26 cellular contexts compared by ENCODE assay signal in the genomic region with DNA sequence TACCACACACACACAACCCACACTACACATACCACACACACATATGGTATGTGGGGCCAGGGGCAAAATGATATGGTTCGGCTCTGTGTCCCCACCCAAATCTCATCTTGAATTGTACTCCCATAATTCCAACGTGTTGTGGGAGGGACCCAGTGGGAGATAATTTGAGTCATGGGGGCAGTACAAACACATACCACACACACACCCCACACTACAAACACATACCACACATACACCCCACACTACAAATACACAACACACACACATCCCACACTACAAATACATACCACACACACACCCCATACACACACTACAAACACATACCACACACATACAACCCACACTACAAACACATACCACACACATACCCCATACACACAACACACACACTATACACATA.
"Had no signal": no experiment of that assay in that cellular context is flagged by ENCODE, and none has a peak within 500 bp of the region (broad histone marks: within the 10 kb centered on the region; RNA-seq: fewer than 3 reads in every experiment).

No MANE protein-coding gene starts in this region.

- H3K27me3 ChIP-seq: esophagus squamous epithelium, heart right ventricle, neutrophil, pancreas, right atrium auricular region, stomach, thyroid gland had no signal

- H3K4me3 Mint-ChIP-seq: effector memory CD8-positive, alpha-beta T cell; natural killer cell had no signal

- H3K4me1 ChIP-seq: lower lobe of right lung, pancreas, stomach, thyroid gland had no signal

- H3K4me3 ChIP-seq: coronary artery, esophagus squamous epithelium, heart right ventricle, lower lobe of right lung, pancreas, right atrium auricular region, smooth muscle cell, stomach, thyroid gland had no signal

- H3K4me1 Mint-ChIP-seq: natural killer cell had no signal

- H3K36me3 ChIP-seq: esophagus squamous epithelium, heart right ventricle, lower lobe of right lung, neutrophil, pancreas, right atrium auricular region, stomach, thyroid gland had no signal

- H3K27ac ChIP-seq: coronary artery, esophagus squamous epithelium, heart right ventricle, lower lobe of right lung, neutrophil, pancreas, right atrium auricular region, stomach, thyroid gland had no signal

- ATAC-seq: effector memory CD8-positive, alpha-beta T cell; heart right ventricle; left ventricle myocardium superior; lower lobe of right lung; natural killer cell; pancreas; sciatic nerve had no signal

- DNase-seq: effector memory CD8-positive, alpha-beta T cell; erythroblast; esophagus squamous epithelium; foreskin melanocyte; glutamatergic neuron; heart right ventricle; hippocampal formation; left ventricle myocardium superior; lower lobe of right lung; natural killer cell; pancreas; stimulated activated CD4-positive, alpha-beta T cell treated with anti-CD3 and anti-CD28 coated beads, Interleukin-12 subunit alpha, Interleukin-12 subunit beta, amount 100 ng/mL, for 4 hours; stimulated activated CD4-positive, alpha-beta T cell treated with anti-CD3 and anti-CD28 coated beads, Interleukin-1b, Interleukin-23, amount 100 ng/mL, for 48 hours; stimulated activated CD4-positive, alpha-beta T cell treated with anti-CD3 and anti-CD28 coated beads, Interleukin-4, amount 100 ng/mL, for 1 hour; stimulated activated CD8-positive, alpha-beta memory T cell treated with anti-CD3 and anti-CD28 coated beads, Interleukin-4, amount 100 ng/mL, for 48 hours; stimulated activated naive CD4-positive, alpha-beta T cell; stomach; thyroid gland; trophoblast cell had no signal

- H3K9me3 ChIP-seq: esophagus squamous epithelium, heart right ventricle, lower lobe of right lung, neutrophil, pancreas, right atrium auricular region, stomach, thyroid gland had no signal

- FAIRE-seq: endometrium, islet of Langerhans, pancreas had no signal

- H3K27ac Mint-ChIP-seq: effector memory CD8-positive, alpha-beta T cell; natural killer cell had no signal

- H3K36me3 Mint-ChIP-seq: natural killer cell had no signal

- H3K4me2 ChIP-seq: smooth muscle cell had no signal
